9 cellular contexts compared by ENCODE assay signal in genomic region chr7:159165352-159165751, GRCh38. TPM values are rescaled to one million over a fixed set of nuclear protein-coding genes. Genes with fewer than 3 reads are reported as not detected.
"Had no signal": no experiment of that assay in that cellular context is flagged by ENCODE, and none has a peak within 500 bp of the region (broad histone marks: within the 10 kb centered on the region; RNA-seq: fewer than 3 reads in every experiment).

No MANE protein-coding gene starts in this region.

- H3K27ac ChIP-seq: HL-60, KMS-11 had no signal

- H3K9ac ChIP-seq: KMS-11 had no signal

- ATAC-seq: HepG2 had no signal

- FAIRE-seq: HepG2 had no signal

- DNase-seq: IMR-90, KBM-7, KG1 had no signal

- H3K4me2 ChIP-seq: KMS-11 had no signal

RNA-seq across cellular contexts. Expression of gene VIPR2, which starts 20.7 kb away (rescaled TPM):
- total RNA-seq: HepG2, HT-29, HT1080, IMR-90 had no signal
- polyA plus RNA-seq: HepG2, IgD-negative memory B cell, IMR-90 had no signal
